25 cellular contexts compared by ENCODE assay signal in the genomic region with DNA sequence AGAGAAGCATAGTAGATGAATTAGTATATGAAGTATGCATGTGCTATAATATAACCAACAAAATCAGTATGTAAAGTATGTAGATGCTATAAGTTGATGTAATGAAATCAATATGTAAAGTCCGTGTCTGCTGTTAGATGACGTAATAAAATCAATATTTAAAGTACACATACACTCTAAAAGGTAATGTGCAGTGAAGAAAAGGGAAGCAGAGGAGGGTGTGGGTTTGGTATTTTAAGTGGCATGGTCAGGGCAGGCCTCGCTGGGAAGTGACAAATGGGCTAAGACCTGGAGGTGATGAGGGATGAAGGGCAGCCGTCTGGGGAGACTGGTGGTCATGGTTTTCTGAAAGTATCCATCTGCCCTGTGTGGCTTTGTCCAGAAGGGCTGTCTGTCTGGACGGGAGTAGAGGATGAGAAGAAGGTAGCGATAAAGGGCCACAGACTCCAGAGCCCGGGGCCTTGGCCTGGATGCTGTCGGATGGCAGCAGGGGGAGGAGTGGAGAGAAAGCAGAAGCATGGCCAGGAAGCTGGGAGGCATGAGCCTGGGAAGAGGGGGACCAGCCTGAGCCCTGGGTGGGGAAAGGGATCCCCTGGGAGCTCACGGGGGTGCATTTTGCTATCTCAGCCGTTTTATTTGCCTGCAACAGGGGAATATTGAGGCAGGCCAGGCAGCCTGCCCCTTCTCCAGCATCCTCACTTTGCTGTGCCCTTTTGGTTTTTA.
"Had no signal": no experiment of that assay in that cellular context is flagged by ENCODE, and none has a peak within 500 bp of the region (broad histone marks: within the 10 kb centered on the region; RNA-seq: fewer than 3 reads in every experiment).

No MANE protein-coding gene starts in this region.

- H3K4me3 ChIP-seq: adrenal gland, breast epithelium, Peyer's patch had no signal

- H3K27me3 ChIP-seq: adrenal gland, breast epithelium, Peyer's patch had no signal

- H3K36me3 ChIP-seq: adrenal gland, breast epithelium, Peyer's patch had no signal

- ATAC-seq: activated CD4-positive, CD25-positive, alpha-beta regulatory T cell treated with anti-CD3 and anti-CD28 coated beads, Interleukin-2, amount 50 U/mL, for 24 hours; activated CD8-positive, alpha-beta T cell treated with anti-CD3 and anti-CD28 coated beads for 36 hours; activated T-cell treated with anti-CD3 and anti-CD28 coated beads, Interleukin-2, amount 50 U/mL, for 72 hours had no signal

- H3K4me1 ChIP-seq: adrenal gland, breast epithelium had no signal

- H3K9me3 ChIP-seq: adrenal gland, breast epithelium, Peyer's patch had no signal

- DNase-seq: activated CD4-positive, alpha-beta T cell treated with anti-CD3 and anti-CD28 coated beads for 4 hours; activated CD8-positive, alpha-beta memory T cell treated with anti-CD3 and anti-CD28 coated beads, Interleukin-2, amount 50 U/mL, for 4 hours; activated CD8-positive, alpha-beta T cell treated with anti-CD3 and anti-CD28 coated beads for 36 hours; activated gamma-delta T cell treated with Interleukin-2 at 50 U/mL for 16 hours; activated naive CD4-positive, alpha-beta T cell treated with anti-CD3 and anti-CD28 coated beads, Interleukin-2, amount 50 U/mL, for 16 hours; activated naive CD8-positive, alpha-beta T cell treated with anti-CD3 and anti-CD28 coated beads, Interleukin-2, amount 10 ng/mL, durations not matched to agents 7 days and 5 days; activated T-cell treated with anti-CD3 and anti-CD28 coated beads, Interleukin-2, amount 50 U/mL, for 72 hours; adrenal gland; anterior cingulate cortex; caudate nucleus; KBM-7; MV-4-11; NCI-H1092 treated with DMSO at 0.1 percent for 48 hours; NCI-H1417 treated with DMSO at 0.1 percent for 48 hours; NCI-H1694 treated with DMSO at 0.1 percent for 48 hours; NCI-H2029 treated with DMSO at 0.1 percent for 48 hours; NCI-H345; NCI-H510A; NCI-H526 treated with DMSO at 0.1 percent for 48 hours; NCI-H82; Peyer's patch; SHP77 treated with DMSO at 0.1 percent for 48 hours had no signal

- H3K27ac ChIP-seq: adrenal gland, breast epithelium, Peyer's patch, RWPE1 had no signal
